In the genomic region with DNA sequence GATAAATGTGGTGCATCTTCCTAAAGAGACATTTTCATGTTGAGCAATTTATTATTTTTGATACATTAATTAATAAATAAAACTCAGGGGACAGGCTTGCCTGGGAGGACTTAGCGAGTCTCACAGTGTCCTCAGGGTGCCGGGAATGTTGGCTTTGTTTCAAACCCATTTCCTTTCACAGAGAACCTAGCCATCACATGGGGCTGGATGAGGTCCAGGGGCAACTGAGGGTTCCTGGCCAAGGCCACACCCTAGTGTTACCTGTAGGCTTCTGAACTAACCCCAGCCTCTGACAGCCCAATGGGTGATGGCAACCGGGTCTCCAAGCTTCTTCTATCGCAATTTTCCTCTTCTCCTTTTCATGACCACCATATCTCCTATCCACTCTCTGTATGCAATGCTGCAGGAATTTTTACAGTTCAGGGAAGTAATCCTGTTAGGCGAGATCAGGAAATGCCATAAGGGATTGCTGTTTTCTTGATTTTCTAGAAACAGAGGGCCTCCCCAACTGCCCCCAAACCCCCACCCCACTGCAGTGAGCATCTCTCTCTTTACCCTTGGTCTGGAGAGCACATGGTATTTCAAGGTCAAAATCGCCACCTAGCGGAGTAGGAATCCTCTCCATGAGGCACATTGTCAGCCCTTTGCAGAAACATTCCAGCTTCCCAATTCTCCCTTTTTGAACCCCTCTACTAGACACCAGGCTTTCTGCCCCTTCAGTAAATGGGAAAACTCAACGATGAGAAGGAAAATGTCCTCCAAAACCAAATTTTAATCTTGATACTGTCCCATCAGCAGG, we compare ENCODE assay signal across 26 cellular contexts. TPM values are rescaled to one million over a fixed set of nuclear protein-coding genes. Genes with fewer than 3 reads are reported as not detected.
DNase-seq lines count a peak whose midpoint lies in the region; ATAC-seq and TF ChIP-seq lines count a peak whose summit lies in the region.
"Had no signal": no experiment of that assay in that cellular context is flagged by ENCODE, and none has a peak within 500 bp of the region (broad histone marks: within the 10 kb centered on the region; RNA-seq: fewer than 3 reads in every experiment).

No MANE protein-coding gene starts in this region.

- no peaks in the 10 kb centered on the region; the same call in 1 of the 2 replicates for H3K27me3 ChIP-seq in H7 (ENCODE audit: control insufficient read depth, insufficient read depth, low read length)
- H3K27me3 ChIP-seq in mammary epithelial cell (ENCODE audit: insufficient read depth, low read length) = no peaks in the 10 kb centered on the region
- H3K27me3 ChIP-seq: gastrocnemius medialis had no signal

- CTCF ChIA-PET in mammary epithelial cell (lab: Charles Lee; ENCODE audit: low non-redundant PET) = no interaction called here

- no peaks in the 10 kb centered on the region for H4K20me1 ChIP-seq in mammary epithelial cell (ENCODE audit: insufficient read depth, low read length)

- H2AFZ ChIP-seq in mammary epithelial cell (ENCODE audit: low read depth, low read length) = no peak overlapping the region

- in situ Hi-C loops in mammary epithelial cell (cut with MboI; ENCODE audit: low sequenced_read_pairs in 2 of 2) = no loop called here

- ATAC-seq in HG02610 (IDR thresholded peaks at IDR 0.05; ENCODE audit: unreplicated experiment) (no peak), GM18502 (IDR thresholded peaks at IDR 0.05; ENCODE audit: poor library complexity, unreplicated experiment) (no peak), GM18867 (IDR thresholded peaks at IDR 0.05; ENCODE audit: unreplicated experiment) (no peak)
- ATAC-seq: gastrocnemius medialis; stimulated activated naive B cell treated with anti-CD40 and anti-IgM and Interleukin-4, amounts not matched to agents 10 μg/mL and 1 μg/mL and 100 μg/mL, for 72 hours had no signal

- no peak overlapping the region for H3K9ac ChIP-seq in mammary epithelial cell (ENCODE audit: insufficient read depth, low read length)

- peaks cover 11% of the 10 kb centered on the region for H3K4me1 ChIP-seq in mammary epithelial cell (ENCODE audit: insufficient read depth, low read length)
- H3K4me1 ChIP-seq: gastrocnemius medialis, prostate gland had no signal

- H3K79me2 ChIP-seq in mammary epithelial cell (ENCODE audit: insufficient read depth, low read length) = no peaks in the 10 kb centered on the region

- H3K4me3 ChIP-seq in H7 (ENCODE audit: insufficient read depth, low read depth, low read length) (no peak overlapping the region), mammary epithelial cell (replicated peaks in 1 of 3; ENCODE audit: insufficient read depth in 1 of 3, low read depth in 2 of 3, low read length in 3 of 3) (no peak overlapping the region)
- H3K4me3 ChIP-seq: gastrocnemius medialis, lung, prostate gland, thoracic aorta had no signal

- TF ChIP-seq CTCF in mammary epithelial cell (conservative IDR thresholded peaks at IDR 0.05 in 1 of 2, IDR thresholded peaks at IDR 0.05 in 1 of 2; ENCODE audit: extremely low read depth in 1 of 2, insufficient read depth in 1 of 2, low read depth in 1 of 2, low read length in 2 of 2) = no peak

- no peak overlapping the region for H3K27ac ChIP-seq in mammary epithelial cell (ENCODE audit: insufficient read depth, low read depth, low read length)
- H3K27ac ChIP-seq: gastrocnemius medialis, prostate gland, thoracic aorta had no signal

- no TSS peak for BruUV-seq in mammary epithelial cell (replicated peaks; lab: Mats Ljungman, UMichigan)

- dilution Hi-C loops in mammary epithelial cell (cut with HindIII; ENCODE audit: low sequenced_read_pairs) = no loop called here

- WGBS in mammary epithelial cell (ENCODE audit: low coverage, missing lambda C conversion rate) = 77% methylated on average over 7 of the region's 8 CpGs

- H3K4me2 ChIP-seq in mammary epithelial cell (ENCODE audit: insufficient read depth, low read depth, low read length) = no peak overlapping the region

- intact Hi-C loops in mammary epithelial cell (cut with micrococcal nuclease) (no loop called here), posterior vena cava (cut with DNase I) (no loop called here)

- peaks cover 7% of the 10 kb centered on the region for H3K9me3 ChIP-seq in mammary epithelial cell (replicated peaks; ENCODE audit: insufficient read depth, low read length)
- H3K9me3 ChIP-seq: gastrocnemius medialis, prostate gland had no signal

- DNase-seq in H7 = peak; percentile 51
- peak; percentile 13 for DNase-seq in NCI-H2029 treated with DMSO at 0.1 percent for 48 hours (lab: John Stamatoyannopoulos, UW)
- peak; percentile 23 for DNase-seq in mammary epithelial cell
- DNase-seq in posterior vena cava (ENCODE audit: low spot score) = peak; percentile 52
- DNase-seq: activated CD4-positive, alpha-beta T cell treated with anti-CD3 and anti-CD28 coated beads for 1 hour; activated CD8-positive, alpha-beta memory T cell treated with anti-CD3 and anti-CD28 coated beads for 24 hours; activated naive CD4-positive, alpha-beta T cell treated with anti-CD3 and anti-CD28 coated beads, Interleukin-2, amount 50 U/mL, for 16 hours; activated T-cell treated with anti-CD3 and anti-CD28 coated beads, Interleukin-2, amount 50 U/mL, for 48 hours; anterior cingulate cortex; CD8-positive, alpha-beta memory T cell; effector CD8-positive, alpha-beta T cell; gastrocnemius medialis; GF-D8; hypothalamus; kidney glomerular epithelial cell; NCI-H1417; NCI-H510A treated with DMSO at 0.1 percent for 48 hours; SHP77; small intestine; stimulated activated naive B cell treated with anti-CD40 and anti-IgM and Interleukin-4, amounts not matched to agents 10 μg/mL and 1 μg/mL and 100 μg/mL, for 72 hours had no signal

- H3K36me3 ChIP-seq in H7 (replicated peaks; ENCODE audit: control insufficient read depth, insufficient read depth, low read length) = no peaks in the 10 kb centered on the region
- H3K36me3 ChIP-seq in mammary epithelial cell (ENCODE audit: insufficient read depth, low read length) = no peaks in the 10 kb centered on the region
- H3K36me3 ChIP-seq: gastrocnemius medialis, prostate gland, thoracic aorta had no signal

RNA-seq across cellular contexts. Expression of a gene that starts 22.1 kb away (rescaled TPM):
- 25.6 and 31.0 TPM in 2 replicates for total RNA-seq in H7 (2014; rRNA removed; shearing (Covaris generic))
- 10 to 100 TPM; 16.5 to 23.5 TPM for total RNA-seq in mammary epithelial cell
- 19.3 TPM for polyA plus RNA-seq in mammary epithelial cell
- not detected for polyA minus RNA-seq in mammary epithelial cell
- total RNA-seq in posterior vena cava = 10 to 100 TPM; 16.7 to 18.2 TPM

RNA-seq across cellular contexts. Expression of a gene that starts 36.9 kb away (rescaled TPM):
- total RNA-seq in H7 (2014; rRNA removed; shearing (Covaris generic)) = 38.3 and 39.8 TPM in 2 replicates
- total RNA-seq in mammary epithelial cell (10 to 100 TPM; 13.8 to 16.0 TPM), posterior vena cava (1 to 10 TPM; 6.9 to 7.3 TPM)
- polyA plus RNA-seq in mammary epithelial cell = 13.7 TPM
- 2.2 TPM for polyA minus RNA-seq in mammary epithelial cell

RNA-seq across cellular contexts. Expression of a gene that starts 37.1 kb away (rescaled TPM):
- 18.8 and 24.1 TPM in 2 replicates for total RNA-seq in H7 (2014; rRNA removed; shearing (Covaris generic))
- 10 to 100 TPM; 12.0 to 14.9 TPM for total RNA-seq in mammary epithelial cell
- polyA plus RNA-seq in mammary epithelial cell = 5.6 TPM
- 0.98 TPM for polyA minus RNA-seq in mammary epithelial cell
- 10 to 100 TPM; 27.9 to 29.8 TPM for total RNA-seq in posterior vena cava
